Comparison of ENCODE assay signal across 18 cellular contexts in the genomic region with DNA sequence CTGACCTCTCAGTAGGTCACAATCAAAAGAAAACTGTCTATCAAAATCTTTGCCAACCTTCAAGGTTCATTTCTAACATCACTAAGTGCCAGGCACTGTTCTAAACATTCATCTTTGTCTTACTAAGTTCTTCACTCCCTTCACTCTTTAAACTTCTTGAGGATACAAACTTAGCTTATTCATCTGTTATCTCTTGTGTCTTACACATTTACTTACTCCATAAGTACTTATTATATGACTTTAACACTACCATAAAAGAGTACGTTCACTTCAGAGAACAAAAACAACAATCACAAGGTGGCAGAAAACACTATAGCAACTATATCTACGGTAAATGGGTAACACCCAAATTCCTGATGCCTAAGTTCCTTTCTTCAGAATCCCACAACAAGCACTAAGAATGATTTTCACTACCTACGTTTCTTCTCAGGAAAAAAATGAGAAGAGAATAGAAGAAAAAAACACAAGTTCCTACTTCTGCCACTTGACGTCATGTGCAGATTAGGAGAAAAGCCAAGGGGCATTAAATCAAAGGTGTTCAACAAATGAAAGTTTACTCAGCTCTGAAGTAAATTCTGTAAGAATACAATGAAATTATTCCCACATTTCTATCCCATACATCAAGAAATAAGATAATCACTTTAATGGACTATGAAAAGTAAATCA. TPM values are rescaled to one million over a fixed set of nuclear protein-coding genes. Genes with fewer than 3 reads are reported as not detected.
A peak's percentile ranks its signal among the peaks of the same experiment; 100 is the strongest.
DNase-seq lines count a peak whose midpoint lies in the region; ATAC-seq and TF ChIP-seq lines count a peak whose summit lies in the region.
"Had no signal": no experiment of that assay in that cellular context is flagged by ENCODE, and none has a peak within 500 bp of the region (broad histone marks: within the 10 kb centered on the region; RNA-seq: fewer than 3 reads in every experiment).

No MANE protein-coding gene starts in this region.

- H2BK5ac ChIP-seq in IMR-90 (ENCODE audit: low read depth, low read length, poor library complexity, severe bottlenecking): no peak overlapping the region

- peaks cover 63 to 89% (median 77%) of the 10 kb centered on the region in 4 donors for H3K4me1 Mint-ChIP-seq in CD4-positive, CD25-positive, alpha-beta regulatory T cell
- peaks cover 53 to 79% of the 10 kb centered on the region in 2 donors for H3K4me1 Mint-ChIP-seq in effector memory CD8-positive, alpha-beta T cell (ENCODE audit: low read depth in 2 of 2)
- H3K4me1 Mint-ChIP-seq in naive thymus-derived CD4-positive, alpha-beta T cell: peaks cover 61 to 92% (median 84%) of the 10 kb centered on the region in 7 donors

- no TSS peak for BruUV-seq in IMR-90 (replicated peaks; lab: Mats Ljungman, UMichigan)

- peaks cover 92% of the 10 kb centered on the region for H4K20me1 ChIP-seq in IMR-90 (ENCODE audit: insufficient read depth, low read length)

- no peak overlapping the region for H2AK9ac ChIP-seq in IMR-90 (replicated peaks; ENCODE audit: low read depth, low read length, poor library complexity)

- H3K4me3 Mint-ChIP-seq in CD4-positive, CD25-positive, alpha-beta regulatory T cell: peak overlapping the region; percentile 6 to 62 (median 44)
- H3K4me3 Mint-ChIP-seq in effector memory CD8-positive, alpha-beta T cell: peak overlapping the region; percentile 1 to 13
- H3K4me3 Mint-ChIP-seq in naive thymus-derived CD4-positive, alpha-beta T cell: peak overlapping the region in 8 of 10 donors; percentile 27 to 76 (median 53)

- CTCF ChIA-PET in IMR-90 (lab: Yijun Ruan, JAX): interaction anchor here (0.6 to 0.7 kb wide), 2 partner anchors 9 to 29 kb away, joined by 3 read pairs; partner anchors contain the start of gene KANSL1
- CTCF ChIA-PET in naive thymus-derived CD4-positive, alpha-beta T cell (lab: Charles Lee): interaction anchor here (0.6 to 1.3 kb wide), 3 partner anchors 23 to 288 kb away, joined by 3 to 4 read pairs (median 3); partner anchors contain the start of gene KANSL1

- in situ Hi-C loops in IMR-90 (cut with MboI; ENCODE audit: low sequenced_read_pairs): no loop called here

- H3K4ac ChIP-seq in IMR-90 (ENCODE audit: low read depth, low read length): no peak overlapping the region

- H3K9me3 Mint-ChIP-seq in CD4-positive, CD25-positive, alpha-beta regulatory T cell: no peaks in the 10 kb centered on the region
- no peaks in the 10 kb centered on the region for H3K9me3 Mint-ChIP-seq in effector memory CD8-positive, alpha-beta T cell
- H3K9me3 Mint-ChIP-seq in naive thymus-derived CD4-positive, alpha-beta T cell: no peaks in the 10 kb centered on the region

- POLR2A ChIA-PET in IMR-90 (lab: Charles Lee; ENCODE audit: unreplicated experiment): no interaction called here
- POLR2A ChIA-PET in naive thymus-derived CD4-positive, alpha-beta T cell (lab: Charles Lee): interaction anchor here (1.0 to 1.7 kb wide), 3 partner anchors 12 to 55 kb away, joined by 3 to 7 read pairs (median 3); no protein-coding TSS in a partner anchor

- H2BK15ac ChIP-seq in IMR-90 (ENCODE audit: low read depth, low read length): no peak overlapping the region

- no peak overlapping the region for H4K91ac ChIP-seq in IMR-90 (ENCODE audit: insufficient read depth, low read depth, low read length)

- H3K23ac ChIP-seq in IMR-90 (ENCODE audit: low read depth, low read length): 0 out of 2 replicates have a peak overlapping the region, but pooled peaks have one; percentile 21

- H2AK5ac ChIP-seq in IMR-90 (ENCODE audit: low read depth, low read length): no peak overlapping the region

- H3K9me1 ChIP-seq in IMR-90 (ENCODE audit: insufficient read depth, low read length): peaks cover 8% of the 10 kb centered on the region

- H3K36me3 Mint-ChIP-seq in CD4-positive, CD25-positive, alpha-beta regulatory T cell: peaks cover 17% of the 10 kb centered on the region
- peaks cover 39% of the 10 kb centered on the region for H3K36me3 Mint-ChIP-seq in effector memory CD8-positive, alpha-beta T cell (ENCODE audit: insufficient read depth)
- H3K36me3 Mint-ChIP-seq in naive thymus-derived CD4-positive, alpha-beta T cell: peaks cover 0 to 27% (median 13%) of the 10 kb centered on the region in 5 donors

- H4K5ac ChIP-seq in IMR-90 (ENCODE audit: low read depth, low read length): no peak overlapping the region

- TF ChIP-seq CTCF in IMR-90 (conservative IDR thresholded peaks at IDR 0.05; ENCODE audit: low read depth, low read length): no peak

- H3K4me2 ChIP-seq in IMR-90 (ENCODE audit: low read depth, low read length): no peak overlapping the region

- WGBS in IMR-90 (ENCODE audit: extremely low coverage in 2 of 2, insufficient read length in 1 of 2), 2 experiments: no CpG with 5 or more reads among the region's 4 CpGs

- H3K56ac ChIP-seq in IMR-90 (ENCODE audit: extremely low read depth, insufficient read depth, low read length): no peak overlapping the region

- H3K79me1 ChIP-seq in IMR-90 (ENCODE audit: low read depth in 1 of 2, low read length in 2 of 2): peaks cover 7 to 75% of the 10 kb centered on the region in 2 experiments; a peak in 3 of 4 replicates

- no peak overlapping the region for H2BK20ac ChIP-seq in IMR-90 (ENCODE audit: low read depth, low read length)

- peaks cover 12% of the 10 kb centered on the region for H3K36me3 ChIP-seq in CD4-positive, CD25-positive, alpha-beta regulatory T cell (ENCODE audit: control insufficient read depth, insufficient read depth, low read length)
- no peaks in the 10 kb centered on the region for H3K36me3 ChIP-seq in IMR-90 (ENCODE audit: control insufficient read depth, insufficient read depth, low read length)
- H3K36me3 ChIP-seq in naive thymus-derived CD4-positive, alpha-beta T cell (ENCODE audit: control insufficient read depth in 2 of 3, insufficient read depth in 3 of 3, low read length in 3 of 3): no peaks in the 10 kb centered on the region

- H4K8ac ChIP-seq in IMR-90 (ENCODE audit: low read depth in 2 of 2, low read length in 2 of 2): no peak overlapping the region

- DNase-seq in CD4-positive, CD25-positive, alpha-beta regulatory T cell: no peak
- DNase-seq in IMR-90: no peak
- no peak for DNase-seq in effector memory CD8-positive, alpha-beta T cell
- no peak for DNase-seq in naive thymus-derived CD4-positive, alpha-beta T cell
- DNase-seq in stimulated activated naive CD4-positive, alpha-beta T cell treated with Interleukin-2 at 50 U/mL for 16 hours (lab: John Stamatoyannopoulos, UW): no peak
- DNase-seq: activated CD4-positive, alpha-beta T cell treated with anti-CD3 and anti-CD28 coated beads for 1 hour; body of pancreas; effector CD4-positive, alpha-beta T cell; foreskin melanocyte; midbrain; NCI-H1092 treated with DMSO at 0.1 percent for 48 hours; NCI-H2227 treated with DMSO at 0.1 percent for 48 hours; stimulated activated naive CD4-positive, alpha-beta T cell; T-helper 2 cell had no signal

- H3K9ac ChIP-seq in IMR-90 (ENCODE audit: low read depth, low read length): no peak overlapping the region
- H3K9ac ChIP-seq: parathyroid adenoma had no signal

- no peak overlapping the region for H2BK120ac ChIP-seq in IMR-90 (ENCODE audit: low read depth, low read length)

- no peak for ATAC-seq in CD4-positive, CD25-positive, alpha-beta regulatory T cell (ENCODE audit: low read depth in 2 of 2)
- ATAC-seq in IMR-90 (ENCODE audit: low read depth) (no peak), HG02973 (IDR thresholded peaks at IDR 0.05; ENCODE audit: unreplicated experiment) (no peak), GM21737 (IDR thresholded peaks at IDR 0.05; ENCODE audit: unreplicated experiment) (no peak)
- no peak for ATAC-seq in effector memory CD8-positive, alpha-beta T cell (replicated peaks)
- no peak for ATAC-seq in naive thymus-derived CD4-positive, alpha-beta T cell
- ATAC-seq: body of pancreas, HCT116 had no signal

- peak overlapping the region; percentile 4 to 17 (median 11) for H3K27ac Mint-ChIP-seq in CD4-positive, CD25-positive, alpha-beta regulatory T cell
- H3K27ac Mint-ChIP-seq in effector memory CD8-positive, alpha-beta T cell: peak overlapping the region; percentile 5 to 42
- peak overlapping the region in 8 of 9 donors; percentile 8 to 88 (median 30) for H3K27ac Mint-ChIP-seq in naive thymus-derived CD4-positive, alpha-beta T cell

- no peak overlapping the region for H3K18ac ChIP-seq in IMR-90 (ENCODE audit: low read depth, low read length)

- intact Hi-C loops in IMR-90 (cut with micrococcal nuclease): no loop called here
- intact Hi-C loops in naive thymus-derived CD4-positive, alpha-beta T cell (cut with micrococcal nuclease): no loop called here

- no peak overlapping the region for H3K14ac ChIP-seq in IMR-90 (replicated peaks; ENCODE audit: low read depth, low read length)

- no peak for TF ChIP-seq POLR2A in IMR-90 (IDR thresholded peaks at IDR 0.05; ENCODE audit: low read depth, low read length)

- no peak overlapping the region for H2AFZ ChIP-seq in IMR-90 (replicated peaks; ENCODE audit: low read length, poor library complexity)
- H2AFZ ChIP-seq: parathyroid adenoma had no signal

- dilution Hi-C loops in IMR-90 (cut with HindIII; ENCODE audit: low sequenced_read_pairs, unreplicated experiment): no loop called here

- TF ChIP-seq RAD21 in IMR-90 (IDR thresholded peaks at IDR 0.05; ENCODE audit: low read length): no peak

- H3K4me1 ChIP-seq in CD4-positive, CD25-positive, alpha-beta regulatory T cell (ENCODE audit: control insufficient read depth, insufficient read depth, low read length, poor library complexity, severe bottlenecking): peaks cover 58% of the 10 kb centered on the region
- peaks cover 23% of the 10 kb centered on the region for H3K4me1 ChIP-seq in IMR-90 (ENCODE audit: control insufficient read depth, insufficient read depth, low read length)
- H3K4me1 ChIP-seq in naive thymus-derived CD4-positive, alpha-beta T cell (ENCODE audit: control insufficient read depth in 2 of 2, insufficient read depth in 2 of 2, low read length in 2 of 2): peaks cover 51 to 53% of the 10 kb centered on the region in 2 donors

- H3K27me3 Mint-ChIP-seq in CD4-positive, CD25-positive, alpha-beta regulatory T cell: no peaks in the 10 kb centered on the region
- no peaks in the 10 kb centered on the region for H3K27me3 Mint-ChIP-seq in effector memory CD8-positive, alpha-beta T cell
- H3K27me3 Mint-ChIP-seq in naive thymus-derived CD4-positive, alpha-beta T cell: no peaks in the 10 kb centered on the region

- no peaks in the 10 kb centered on the region for H3K27me3 ChIP-seq in CD4-positive, CD25-positive, alpha-beta regulatory T cell (ENCODE audit: control insufficient read depth, insufficient read depth, low read length)
- no peaks in the 10 kb centered on the region for H3K27me3 ChIP-seq in IMR-90 (ENCODE audit: control insufficient read depth, insufficient read depth, low read length)
- H3K27me3 ChIP-seq in naive thymus-derived CD4-positive, alpha-beta T cell (ENCODE audit: control insufficient read depth in 2 of 2, insufficient read depth in 2 of 2, low read length in 2 of 2): no peaks in the 10 kb centered on the region
- H3K27me3 ChIP-seq: body of pancreas had no signal

- peak overlapping the region; percentile 39 for H3K4me3 ChIP-seq in CD4-positive, CD25-positive, alpha-beta regulatory T cell (ENCODE audit: low read depth, low read length)
- no peak overlapping the region for H3K4me3 ChIP-seq in IMR-90 (ENCODE audit: insufficient read depth, low read depth, low read length)
- H3K4me3 ChIP-seq in naive thymus-derived CD4-positive, alpha-beta T cell (ENCODE audit: low read length): no peak overlapping the region
- H3K4me3 ChIP-seq: body of pancreas had no signal

- H3K27ac ChIP-seq in CD4-positive, CD25-positive, alpha-beta regulatory T cell (ENCODE audit: insufficient read depth, low read length, poor library complexity, severe bottlenecking): no peak overlapping the region
- no peak overlapping the region for H3K27ac ChIP-seq in IMR-90 (ENCODE audit: insufficient read depth, low read length)
- H3K27ac ChIP-seq in naive thymus-derived CD4-positive, alpha-beta T cell (ENCODE audit: low read depth, low read length): no peak overlapping the region
- H3K27ac ChIP-seq: parathyroid adenoma had no signal

- no peaks in the 10 kb centered on the region for H3K9me3 ChIP-seq in CD4-positive, CD25-positive, alpha-beta regulatory T cell (ENCODE audit: control insufficient read depth in 2 of 2, low read length in 2 of 2)
- no peaks in the 10 kb centered on the region for H3K9me3 ChIP-seq in IMR-90 (ENCODE audit: control insufficient read depth, insufficient read depth, low read length)
- H3K9me3 ChIP-seq in naive thymus-derived CD4-positive, alpha-beta T cell (ENCODE audit: control insufficient read depth in 2 of 3, low read length in 3 of 3): no peaks in the 10 kb centered on the region
- H3K9me3 ChIP-seq: body of pancreas had no signal

RNA-seq across cellular contexts. Expression of gene KANSL1, which starts 29.2 kb away (rescaled TPM):
- total RNA-seq in CD4-positive, CD25-positive, alpha-beta regulatory T cell: 295 TPM
- polyA plus RNA-seq in CD4-positive, CD25-positive, alpha-beta regulatory T cell: 10 to 100 TPM in 3 of 4 donors, 1 to 10 TPM in 1; 9.1 to 14.1 (median 11.3) TPM
- 48.0 and 49.6 TPM in 2 replicates for total RNA-seq in IMR-90 (2012; rRNA removed)
- polyA plus RNA-seq in IMR-90 (2012; rRNA removed): 15.6 and 19.1 TPM in 2 replicates
- polyA plus RNA-seq in IMR-90 (2012; cell fraction: cytosol; rRNA removed): 9.3 and 9.8 TPM in 2 replicates
- 29.7 and 54.2 TPM in 2 replicates for polyA plus RNA-seq in IMR-90 (2012; cell fraction: nucleus; rRNA removed; ENCODE audit: low replicate concordance)
- total RNA-seq in naive thymus-derived CD4-positive, alpha-beta T cell: 100 to 1,000 TPM; 121 to 230 (median 202) TPM
- 10 to 100 TPM; 17.4 to 24.0 TPM for polyA plus RNA-seq in naive thymus-derived CD4-positive, alpha-beta T cell
